Comparison of ENCODE assay signal across 30 cellular contexts in the genomic region with DNA sequence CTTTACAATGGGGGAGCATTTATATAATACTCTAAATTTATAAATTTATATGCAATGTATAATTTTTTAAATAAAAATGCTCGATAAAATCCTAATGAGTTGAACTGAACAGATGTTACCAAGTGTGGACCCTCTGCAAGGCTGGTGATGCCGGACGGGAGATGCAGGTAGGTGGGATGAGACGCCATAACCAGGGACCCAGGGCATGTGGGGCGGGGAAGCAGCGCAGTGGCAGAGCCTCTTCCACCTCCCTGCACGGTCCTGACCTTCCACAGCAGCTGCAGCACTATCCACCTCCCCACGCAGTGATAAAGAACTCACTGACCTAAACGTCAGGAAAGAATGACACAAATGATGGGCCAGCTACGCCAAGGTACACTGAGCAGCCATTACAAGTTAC.
"Had no signal": no experiment of that assay in that cellular context is flagged by ENCODE, and none has a peak within 500 bp of the region (broad histone marks: within the 10 kb centered on the region; RNA-seq: fewer than 3 reads in every experiment).

No MANE protein-coding gene starts in this region.

- H3K36me3 ChIP-seq: ascending aorta, SJCRH30 had no signal

- H3K27ac ChIP-seq: ascending aorta, body of pancreas, SJCRH30, VCaP had no signal

- FAIRE-seq: bronchial epithelial cell, K562 had no signal

- H3K27me3 ChIP-seq: ascending aorta, body of pancreas had no signal

- ATAC-seq: activated naive CD4-positive, alpha-beta T cell treated with anti-CD3 and anti-CD28 coated beads, Interleukin-2, amount 50 U/mL, for 72 hours; activated naive CD8-positive, alpha-beta T cell treated with anti-CD3 and anti-CD28 coated beads, Interleukin-2, amount 50 U/mL, for 24 hours; body of pancreas; Panc1 had no signal

- H3K4me3 ChIP-seq: ascending aorta, body of pancreas, K562, SJCRH30 had no signal

- DNase-seq: activated CD4-positive, alpha-beta memory T cell treated with anti-CD3 and anti-CD28 coated beads, Interleukin-2, amount 10 ng/mL, durations not matched to agents 7 days and 5 days; activated CD4-positive, alpha-beta T cell treated with anti-CD3 and anti-CD28 coated beads, Interleukin-2, amount 50 U/mL, for 1 hour; activated CD4-positive, CD25-positive, alpha-beta regulatory T cell; activated naive CD4-positive, alpha-beta T cell treated with Interleukin-2 at 50 U/mL for 16 hours; activated naive CD8-positive, alpha-beta T cell treated with anti-CD3 and anti-CD28 coated beads, Interleukin-2, amount 50 U/mL, for 24 hours; activated T-cell treated with anti-CD3 and anti-CD28 coated beads, Interleukin-2, amount 50 U/mL, for 1 hour; amniotic stem cell; body of pancreas; Karpas-422; MM.1S; NCI-H1105; NCI-H1436; NCI-H1694 treated with DMSO at 0.1 percent for 48 hours; NCI-H2029 treated with DMSO at 0.1 percent for 48 hours; NCI-H345; NCI-H510A; NCI-H526 treated with DMSO at 0.1 percent for 48 hours; NCI-H82; OCI-M1; Right ventricle myocardium superior; RPMI8226; SJCRH30; SK-N-SH; T-helper 1 cell had no signal

- H3K9ac ChIP-seq: SK-N-SH had no signal

- H3K9me3 ChIP-seq: ascending aorta, body of pancreas, SJCRH30, SK-N-SH had no signal

- H3K4me1 ChIP-seq: ascending aorta, SJCRH30 had no signal
